Comparison of ENCODE assay signal across 8 cellular contexts in the genomic region with DNA sequence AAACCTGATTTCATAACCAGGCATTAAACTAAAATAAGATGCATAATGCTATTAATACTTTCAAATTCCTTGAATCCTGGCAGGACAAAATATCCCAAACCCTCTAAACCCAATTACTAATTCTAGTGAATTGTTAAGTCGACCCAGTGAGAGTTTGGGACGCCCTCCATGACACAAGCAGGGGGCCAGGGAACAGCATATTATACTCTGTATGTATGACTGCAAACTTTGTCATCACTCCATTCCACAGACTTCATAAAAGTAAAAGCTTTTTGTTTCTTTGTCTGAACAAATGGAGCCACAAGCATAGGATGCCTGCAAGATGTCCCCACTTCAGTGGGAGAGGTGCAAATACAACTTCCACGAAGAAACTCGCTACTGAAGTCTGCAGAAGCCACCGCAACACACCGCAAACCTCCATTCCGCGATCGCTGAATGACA. TPM values are rescaled to one million over a fixed set of nuclear protein-coding genes. Genes with fewer than 3 reads are reported as not detected.
DNase-seq lines count a peak whose midpoint lies in the region; ATAC-seq and TF ChIP-seq lines count a peak whose summit lies in the region.

No MANE protein-coding gene starts in this region.

- H3K27me3 ChIP-seq in HUES48 (ENCODE audit: control insufficient read depth, insufficient read depth, low read length), result no peaks in the 10 kb centered on the region

- no peaks in the 10 kb centered on the region for H3K9me3 ChIP-seq in HUES48 (ENCODE audit: control insufficient read depth, insufficient read depth, low read length)

- TF ChIP-seq CTCF in fibroblast of the aortic adventitia (IDR thresholded peaks at IDR 0.05; ENCODE audit: insufficient read depth, low read length) (no peak), GM10248 (IDR thresholded peaks at IDR 0.05; ENCODE audit: control extremely low read depth, extremely low read depth, low read depth, missing control alignments) (no peak)

- peak overlapping the region; percentile 89; the same call in 1 of the 2 replicates for H3K9ac ChIP-seq in HUES48 (ENCODE audit: low read depth, low read length)

- CTCF ChIA-PET in GM10248 (lab: Yijun Ruan, JAX), result interaction anchor here (1.3 to 3.2 kb wide), 6 partner anchors 7 to 148 kb away, joined by 3 to 14 read pairs (median 7); no protein-coding TSS in a partner anchor

- DNase-seq in activated CD4-positive, alpha-beta T cell treated with anti-CD3 and anti-CD28 coated beads, Interleukin-2, amount 50 U/mL, for 1 hour, result peak; percentile 34
- DNase-seq in fibroblast of the aortic adventitia (ENCODE audit: low read depth) (no peak), NCI-H524 treated with DMSO at 0.1 percent for 48 hours (lab: John Stamatoyannopoulos, UW) (no peak), GM10248 (ENCODE audit: extremely low spot score) (no peak)

- H3K4me3 ChIP-seq in HUES48 (ENCODE audit: low read depth, low read length) (peak overlapping the region; percentile 94), fibroblast of the aortic adventitia (ENCODE audit: low read depth, low read length) (peak overlapping the region; percentile 80), skin epidermis (peak overlapping the region; percentile 60 to 92 (median 76))

- H3K27ac ChIP-seq in HUES48 (ENCODE audit: low read depth, low read length), result peak overlapping the region; percentile 100
- H3K27ac ChIP-seq in skin epidermis, result peak overlapping the region in 20 of 21 experiments; percentile 92 to 100 (median 99)

- H3K36me3 ChIP-seq in HUES48 (ENCODE audit: control insufficient read depth, insufficient read depth, low read length), result no peaks in the 10 kb centered on the region

- H3K4me1 ChIP-seq in HUES48 (ENCODE audit: control insufficient read depth, insufficient read depth, low read length), result peaks cover 26% of the 10 kb centered on the region

- POLR2A ChIA-PET in GM10248 (lab: Yijun Ruan, JAX), result no interaction called here

- ATAC-seq in GM21367 (IDR thresholded peaks at IDR 0.05; ENCODE audit: unreplicated experiment) (no peak), HG03342 (IDR thresholded peaks at IDR 0.05; ENCODE audit: unreplicated experiment) (no peak)

RNA-seq across cellular contexts. Expression of a gene that starts 1.2 kb away (rescaled TPM):
- 32.7 and 66.9 TPM in 2 replicates for total RNA-seq in fibroblast of the aortic adventitia (ENCODE audit: low replicate concordance)
